ENCODE assay signal across 9 cellular contexts in genomic region chr12:79688376-79689040, GRCh38. TPM values are rescaled to one million over a fixed set of nuclear protein-coding genes. Genes with fewer than 3 reads are reported as not detected.
DNase-seq lines count a peak whose midpoint lies in the region; ATAC-seq, FAIRE-seq and TF ChIP-seq lines count a peak whose summit lies in the region.
"Had no signal": no experiment of that assay in that cellular context is flagged by ENCODE, and none has a peak within 500 bp of the region (broad histone marks: within the 10 kb centered on the region; RNA-seq: fewer than 3 reads in every experiment).

No MANE protein-coding gene starts in this region.

- H3K9me3 Mint-ChIP-seq in activated naive CD4-positive, alpha-beta T cell treated with anti-CD3 and anti-CD28 coated beads for 36 hours: no peaks in the 10 kb centered on the region
- H3K9me3 Mint-ChIP-seq in stimulated activated effector memory CD8-positive, alpha-beta T cell treated with anti-CD3 and anti-CD28 coated beads, Interleukin-12 subunit alpha, Interleukin-12 subunit beta, amount 100 ng/mL, for 72 hours: no peaks in the 10 kb centered on the region
- H3K9me3 Mint-ChIP-seq: dendritic cell treated with granulocyte-macrophage colony-stimulating factor and Interleukin-4, amounts not matched to agents 40 ng/mL and 50 ng/mL, for 4 days had no signal

- CTCF ChIA-PET in activated naive CD4-positive, alpha-beta T cell treated with anti-CD3 and anti-CD28 coated beads for 36 hours (lab: Charles Lee): interaction anchor here (0.5 kb wide), 1 partner anchor 14 kb away, joined by 3 read pairs; no protein-coding TSS in a partner anchor
- CTCF ChIA-PET in RWPE1 (lab: Yijun Ruan, JAX): interaction anchor here (0.7 to 1.6 kb wide), 4 partner anchors 9 to 1539 kb away, joined by 3 to 4 read pairs (median 4); no protein-coding TSS in a partner anchor

- H3K4me3 ChIP-seq in fibroblast of villous mesenchyme (ENCODE audit: low read depth, low read length): peak overlapping the region; percentile 90

- intact Hi-C loops in activated naive CD4-positive, alpha-beta T cell treated with anti-CD3 and anti-CD28 coated beads for 36 hours (cut with micrococcal nuclease): loop anchor here (2.0 kb wide), 1 partner anchor 140 kb away; no protein-coding TSS in a partner anchor

- POLR2A ChIA-PET in RWPE1 (lab: Yijun Ruan, JAX; ENCODE audit: low non-redundant PET): interaction anchor here (1.1 kb wide), 1 partner anchor 133 kb away, joined by 3 read pairs; no protein-coding TSS in a partner anchor

- H3K27ac ChIP-seq in RWPE1: no peak overlapping the region

- peaks cover 44% of the 10 kb centered on the region for H3K27me3 Mint-ChIP-seq in activated naive CD4-positive, alpha-beta T cell treated with anti-CD3 and anti-CD28 coated beads for 36 hours (ENCODE audit: low read depth)

- peak; percentile 72 for FAIRE-seq in RCC 7860 (lab: Jason Lieb, UNC)

- H3K27ac Mint-ChIP-seq in activated naive CD4-positive, alpha-beta T cell treated with anti-CD3 and anti-CD28 coated beads for 36 hours: no peak overlapping the region
- H3K27ac Mint-ChIP-seq in stimulated activated effector memory CD8-positive, alpha-beta T cell treated with anti-CD3 and anti-CD28 coated beads, Interleukin-12 subunit alpha, Interleukin-12 subunit beta, amount 100 ng/mL, for 72 hours: no peak overlapping the region
- H3K27ac Mint-ChIP-seq: dendritic cell treated with granulocyte-macrophage colony-stimulating factor and Interleukin-4, amounts not matched to agents 40 ng/mL and 50 ng/mL, for 4 days had no signal

- DNase-seq in activated naive CD4-positive, alpha-beta T cell treated with anti-CD3 and anti-CD28 coated beads for 36 hours: no peak
- no peak for DNase-seq in activated naive CD4-positive, alpha-beta T cell (lab: John Stamatoyannopoulos, UW)
- peak; percentile 22 for DNase-seq in RCC 7860 (ENCODE audit: low spot score)
- DNase-seq in fibroblast of villous mesenchyme (ENCODE audit: low read depth): no peak
- DNase-seq in stimulated activated effector memory CD8-positive, alpha-beta T cell treated with anti-CD3 and anti-CD28 coated beads, Interleukin-12 subunit alpha, Interleukin-12 subunit beta, amount 100 ng/mL, for 72 hours (ENCODE audit: low spot score in 2 of 2): no peak
- no peak for DNase-seq in SW480 (ENCODE audit: low spot score)
- no peak for DNase-seq in RWPE1 (ENCODE audit: low spot score)
- DNase-seq in NCI-H524 treated with DMSO at 0.1 percent for 48 hours (lab: John Stamatoyannopoulos, UW): no peak

- ATAC-seq in stimulated activated effector memory CD8-positive, alpha-beta T cell treated with anti-CD3 and anti-CD28 coated beads, Interleukin-12 subunit alpha, Interleukin-12 subunit beta, amount 100 ng/mL, for 72 hours: no peak

- H3K4me1 Mint-ChIP-seq in activated naive CD4-positive, alpha-beta T cell treated with anti-CD3 and anti-CD28 coated beads for 36 hours (ENCODE audit: low read depth): peaks cover 7% of the 10 kb centered on the region
- no peaks in the 10 kb centered on the region for H3K4me1 Mint-ChIP-seq in stimulated activated effector memory CD8-positive, alpha-beta T cell treated with anti-CD3 and anti-CD28 coated beads, Interleukin-12 subunit alpha, Interleukin-12 subunit beta, amount 100 ng/mL, for 72 hours

- TF ChIP-seq CTCF in fibroblast of villous mesenchyme (IDR thresholded peaks at IDR 0.05; ENCODE audit: insufficient read depth, low read depth, low read length) (no peak), RWPE1 (conservative IDR thresholded peaks at IDR 0.05; ENCODE audit: low read depth) (no peak)

- no peaks in the 10 kb centered on the region for H3K36me3 Mint-ChIP-seq in activated naive CD4-positive, alpha-beta T cell treated with anti-CD3 and anti-CD28 coated beads for 36 hours (ENCODE audit: low read depth)
- no peaks in the 10 kb centered on the region for H3K36me3 Mint-ChIP-seq in stimulated activated effector memory CD8-positive, alpha-beta T cell treated with anti-CD3 and anti-CD28 coated beads, Interleukin-12 subunit alpha, Interleukin-12 subunit beta, amount 100 ng/mL, for 72 hours

- H3K4me3 Mint-ChIP-seq in activated naive CD4-positive, alpha-beta T cell treated with anti-CD3 and anti-CD28 coated beads for 36 hours: peak overlapping the region; percentile 58
- H3K4me3 Mint-ChIP-seq in stimulated activated effector memory CD8-positive, alpha-beta T cell treated with anti-CD3 and anti-CD28 coated beads, Interleukin-12 subunit alpha, Interleukin-12 subunit beta, amount 100 ng/mL, for 72 hours: peak overlapping the region; percentile 75

RNA-seq across cellular contexts. Expression of gene PAWR, which starts 2.3 kb away (rescaled TPM):
- total RNA-seq in activated naive CD4-positive, alpha-beta T cell treated with anti-CD3 and anti-CD28 coated beads for 36 hours: 1 to 10 TPM; 5.2 to 5.6 TPM
- 48.0 and 64.3 TPM in 2 replicates for total RNA-seq in fibroblast of villous mesenchyme
